9 cellular contexts compared by ENCODE assay signal in the genomic region with DNA sequence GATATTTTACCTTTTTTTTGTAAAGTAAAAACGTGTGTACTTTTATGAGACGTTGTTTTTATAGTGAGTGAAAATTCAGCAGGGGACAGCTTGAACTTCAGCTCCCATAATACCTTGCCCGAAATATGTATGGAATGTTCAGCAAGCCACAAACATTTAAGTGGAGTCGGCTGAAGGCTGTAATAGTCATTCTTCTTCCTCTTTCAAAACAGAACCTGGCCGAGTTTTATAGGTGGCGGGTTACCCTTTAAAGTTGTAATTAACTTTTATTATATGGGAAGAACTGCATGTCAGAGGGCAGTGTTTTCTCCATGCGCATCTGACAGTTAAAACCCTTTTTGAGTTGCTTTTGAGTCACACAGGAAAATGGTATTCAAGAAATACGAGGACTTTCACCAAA. TPM values are rescaled to one million over a fixed set of nuclear protein-coding genes. Genes with fewer than 3 reads are reported as not detected.
DNase-seq lines count a peak whose midpoint lies in the region; ATAC-seq and TF ChIP-seq lines count a peak whose summit lies in the region.
"Had no signal": no experiment of that assay in that cellular context is flagged by ENCODE, and none has a peak within 500 bp of the region (broad histone marks: within the 10 kb centered on the region; RNA-seq: fewer than 3 reads in every experiment).

No MANE protein-coding gene starts in this region.

- no peaks in the 10 kb centered on the region for H3K9me3 Mint-ChIP-seq in HFFc6

- peak overlapping the region; percentile 57 for H3K4me3 ChIP-seq in WI38 (ENCODE audit: low read depth, low read length)

- TF ChIP-seq CTCF in HFFc6 (IDR thresholded peaks at IDR 0.05) = peak; percentile 35; the same call in 1 of the 2 replicates
- TF ChIP-seq CTCF in WI38 (IDR thresholded peaks at IDR 0.05; ENCODE audit: low read depth, low read length) = no peak

- peaks cover 7% of the 10 kb centered on the region; the same call in 1 of the 2 replicates for H3K36me3 Mint-ChIP-seq in HFFc6 (ENCODE audit: low read depth)

- peaks cover 59% of the 10 kb centered on the region for H3K4me1 Mint-ChIP-seq in HFFc6 (ENCODE audit: low read depth)

- ATAC-seq in GM19324 (IDR thresholded peaks at IDR 0.05; ENCODE audit: low FRiP score, unreplicated experiment) = no peak
- no peak for ATAC-seq in HG02938 (IDR thresholded peaks at IDR 0.05; ENCODE audit: unreplicated experiment)

- H3K27ac Mint-ChIP-seq in HFFc6 = peak overlapping the region; percentile 62

- peak overlapping the region; percentile 84 for H3K4me3 Mint-ChIP-seq in HFFc6

- peaks cover 2% of the 10 kb centered on the region; the same call in 1 of the 2 replicates for H3K27me3 Mint-ChIP-seq in HFFc6 (ENCODE audit: insufficient read depth)

- DNase-seq in A172 (ENCODE audit: low spot score) (peak; percentile 92), HFFc6 (peak; percentile 81), islet precursor cell (peak; percentile 76), NCI-H2029 (lab: John Stamatoyannopoulos, UW) (no peak)
- no peak for DNase-seq in stimulated activated CD4-positive, alpha-beta T cell treated with anti-CD3 and anti-CD28 coated beads, Interleukin-15, amount 100 ng/mL, for 24 hours
- DNase-seq: activated CD8-positive, alpha-beta memory T cell treated with anti-CD3 and anti-CD28 coated beads, Interleukin-2, amount 50 U/mL, for 4 hours had no signal

RNA-seq across cellular contexts. Expression of gene CLDN34, which starts 50.7 kb away (rescaled TPM):
- total RNA-seq in A172 (2014; rRNA removed; shearing (Covaris generic)) = not detected in 2 replicates
- total RNA-seq in HFFc6 (2021; fragmentation: NEBNext Ultra II Directional; extraction: Animal tissue kit (Norgen Biotek cat#: 25700)) = not detected

Comparison
In these comparisons a context has a peak if more than half of its experiments do, and no peak if none do; other contexts are left out.
1. DNase-seq: peak in A172 (single experiment), HFFc6 (single experiment) and islet precursor cell (single experiment); none in NCI-H2029 (single experiment) and stimulated activated CD4-positive, alpha-beta T cell treated with anti-CD3 and anti-CD28 coated beads, Interleukin-15, amount 100 ng/mL, for 24 hours (single experiment).